Comparison of ENCODE assay signal across 8 cellular contexts in the genomic region with DNA sequence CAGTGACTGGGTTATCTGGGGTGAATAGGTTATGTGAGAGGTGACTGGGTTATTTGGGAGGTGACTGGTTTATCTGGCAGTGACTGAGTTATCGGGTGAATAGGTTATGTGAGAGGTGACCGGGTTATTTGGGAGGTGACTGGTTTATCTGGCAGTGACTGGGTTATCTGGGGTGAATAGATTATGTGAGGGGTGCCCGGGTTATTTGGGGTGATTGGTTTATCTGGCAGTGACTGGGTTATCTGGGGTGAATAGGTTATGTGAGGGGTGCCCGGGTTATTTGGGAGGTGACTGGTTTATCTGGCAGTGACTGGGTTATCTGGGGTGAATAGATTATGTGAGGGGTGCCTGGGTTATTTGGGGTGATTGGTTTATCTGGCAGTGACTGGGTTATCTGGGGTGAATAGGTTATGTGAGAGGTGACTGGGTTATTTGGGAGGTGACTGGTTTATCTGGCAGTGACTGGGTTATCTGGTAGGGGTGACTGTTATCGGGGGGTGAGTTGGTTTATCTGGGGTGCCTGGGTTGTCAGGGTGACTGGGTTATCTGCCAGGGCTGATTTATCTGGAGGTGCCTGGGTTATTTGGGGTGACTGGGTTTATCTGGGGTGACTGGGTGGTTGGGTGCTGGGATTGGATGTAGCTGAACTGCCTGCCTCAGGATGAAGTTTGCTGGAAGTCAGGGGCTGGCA. TPM values are rescaled to one million over a fixed set of nuclear protein-coding genes. Genes with fewer than 3 reads are reported as not detected.
DNase-seq lines count a peak whose midpoint lies in the region; ATAC-seq and TF ChIP-seq lines count a peak whose summit lies in the region.
"Not testable (repeated sequence)": the region's sequence is repeated elsewhere in the genome, so short reads cannot be mapped to it uniquely, and the experiment has no call there.

No MANE protein-coding gene starts in this region.

- peaks cover 25 to 27% of the 10 kb centered on the region in 2 donors for H3K27me3 Mint-ChIP-seq in CD4-positive, alpha-beta memory T cell
- peaks cover 32% of the 10 kb centered on the region for H3K27me3 Mint-ChIP-seq in activated CD4-positive, alpha-beta memory T cell treated with anti-CD3 and anti-CD28 coated beads for 36 hours
- H3K27me3 Mint-ChIP-seq in activated naive CD4-positive, alpha-beta T cell treated with anti-CD3 and anti-CD28 coated beads for 36 hours (ENCODE audit: low read depth): peaks cover 29% of the 10 kb centered on the region
- peaks cover 60% of the 10 kb centered on the region for H3K27me3 Mint-ChIP-seq in central memory CD8-positive, alpha-beta T cell
- peaks cover 10 to 23% (median 16%) of the 10 kb centered on the region in 3 donors for H3K27me3 Mint-ChIP-seq in immature natural killer cell (ENCODE audit: low read depth in 3 of 3)
- peaks cover 30% of the 10 kb centered on the region for H3K27me3 Mint-ChIP-seq in neural progenitor cell (ENCODE audit: insufficient read depth, low read depth)
- peaks cover 39% of the 10 kb centered on the region for H3K27me3 Mint-ChIP-seq in type B pancreatic cell

- H2AFZ ChIP-seq in neural progenitor cell (replicated peaks): not testable (repeated sequence)

- H3K79me2 ChIP-seq in neural progenitor cell (ENCODE audit: low read depth): not testable (repeated sequence)

- CTCF ChIA-PET in CD4-positive, alpha-beta memory T cell (lab: Charles Lee; ENCODE audit: partially characterized antibody); activated CD4-positive, alpha-beta memory T cell treated with anti-CD3 and anti-CD28 coated beads for 36 hours (lab: Charles Lee); activated naive CD4-positive, alpha-beta T cell treated with anti-CD3 and anti-CD28 coated beads for 36 hours (lab: Charles Lee): not testable (repeated sequence)

- H4K20me1 ChIP-seq in neural progenitor cell (ENCODE audit: low read depth): not testable (repeated sequence)

- not testable (repeated sequence) for H3K36me3 ChIP-seq in CD4-positive, alpha-beta memory T cell (ENCODE audit: insufficient read depth, low read length); SK-N-MC (ENCODE audit: insufficient read depth, low read length); neural progenitor cell

- peaks cover 13% of the 10 kb centered on the region for H3F3A ChIP-seq in neural progenitor cell (ENCODE audit: low read depth)

- TF ChIP-seq CTCF in neural progenitor cell (IDR thresholded peaks at IDR 0.05); type B pancreatic cell (conservative IDR thresholded peaks at IDR 0.05): not testable (repeated sequence)

- not testable (repeated sequence) for H3K4me1 ChIP-seq in CD4-positive, alpha-beta memory T cell (ENCODE audit: insufficient read depth, low read length); neural progenitor cell

- H3K4me3 ChIP-seq in CD4-positive, alpha-beta memory T cell (ENCODE audit: low read length in 2 of 2); SK-N-MC; neural progenitor cell: not testable (repeated sequence)

- not testable (repeated sequence) for H3K9ac ChIP-seq in SK-N-MC (ENCODE audit: insufficient read length); neural progenitor cell

- not testable (repeated sequence) for H3K27me3 ChIP-seq in CD4-positive, alpha-beta memory T cell (ENCODE audit: insufficient read depth, low read length)
- peaks cover 52% of the 10 kb centered on the region for H3K27me3 ChIP-seq in neural progenitor cell

- POLR2A ChIA-PET in CD4-positive, alpha-beta memory T cell (lab: Charles Lee; ENCODE audit: partially characterized antibody); activated CD4-positive, alpha-beta memory T cell treated with anti-CD3 and anti-CD28 coated beads for 36 hours (lab: Charles Lee): not testable (repeated sequence)

- H3K9me3 Mint-ChIP-seq in CD4-positive, alpha-beta memory T cell; activated CD4-positive, alpha-beta memory T cell treated with anti-CD3 and anti-CD28 coated beads for 36 hours; activated naive CD4-positive, alpha-beta T cell treated with anti-CD3 and anti-CD28 coated beads for 36 hours; central memory CD8-positive, alpha-beta T cell; immature natural killer cell; neural progenitor cell; type B pancreatic cell: not testable (repeated sequence)

- H3K4me1 Mint-ChIP-seq in CD4-positive, alpha-beta memory T cell; activated CD4-positive, alpha-beta memory T cell treated with anti-CD3 and anti-CD28 coated beads for 36 hours (ENCODE audit: low read depth); activated naive CD4-positive, alpha-beta T cell treated with anti-CD3 and anti-CD28 coated beads for 36 hours (ENCODE audit: low read depth); central memory CD8-positive, alpha-beta T cell; immature natural killer cell; neural progenitor cell; type B pancreatic cell (ENCODE audit: unreplicated experiment): not testable (repeated sequence)

- not testable (repeated sequence) for H3K27ac ChIP-seq in CD4-positive, alpha-beta memory T cell (ENCODE audit: low read depth, low read length); neural progenitor cell
- peak overlapping the region; percentile 68; the same call in 1 of the 2 replicates for H3K27ac ChIP-seq in SK-N-MC

- intact Hi-C loops in CD4-positive, alpha-beta memory T cell (cut with micrococcal nuclease); activated CD4-positive, alpha-beta memory T cell treated with anti-CD3 and anti-CD28 coated beads for 36 hours (cut with micrococcal nuclease); activated naive CD4-positive, alpha-beta T cell treated with anti-CD3 and anti-CD28 coated beads for 36 hours (cut with micrococcal nuclease): not testable (repeated sequence)

- ATAC-seq in central memory CD8-positive, alpha-beta T cell (replicated peaks; ENCODE audit: extremely low read depth, poor library complexity, severe bottlenecking): not testable (repeated sequence)

- H3K9me3 ChIP-seq in CD4-positive, alpha-beta memory T cell (ENCODE audit: control insufficient read depth in 1 of 2, low read length in 2 of 2); SK-N-MC (ENCODE audit: low read depth, low read length); neural progenitor cell (ENCODE audit: low read depth): not testable (repeated sequence)

- not testable (repeated sequence) for H3K4me2 ChIP-seq in neural progenitor cell

- not testable (repeated sequence) for DNase-seq in CD4-positive, alpha-beta memory T cell; SK-N-MC (ENCODE audit: low read depth, low spot score); activated CD4-positive, alpha-beta memory T cell treated with anti-CD3 and anti-CD28 coated beads for 36 hours; activated naive CD4-positive, alpha-beta T cell treated with anti-CD3 and anti-CD28 coated beads for 36 hours; central memory CD8-positive, alpha-beta T cell (ENCODE audit: low spot score in 2 of 2); immature natural killer cell; neural progenitor cell (ENCODE audit: low spot score); type B pancreatic cell (ENCODE audit: extremely low spot score, unreplicated experiment)

- H3K4me3 Mint-ChIP-seq in CD4-positive, alpha-beta memory T cell: peak overlapping the region; percentile 42 to 87 (median 52)
- H3K4me3 Mint-ChIP-seq in activated CD4-positive, alpha-beta memory T cell treated with anti-CD3 and anti-CD28 coated beads for 36 hours: peak overlapping the region; percentile 46
- peak overlapping the region; percentile 61 for H3K4me3 Mint-ChIP-seq in activated naive CD4-positive, alpha-beta T cell treated with anti-CD3 and anti-CD28 coated beads for 36 hours
- H3K4me3 Mint-ChIP-seq in central memory CD8-positive, alpha-beta T cell: peak overlapping the region; percentile 72
- peak overlapping the region; percentile 38 to 71 (median 64) for H3K4me3 Mint-ChIP-seq in immature natural killer cell
- peak overlapping the region; percentile 85 for H3K4me3 Mint-ChIP-seq in neural progenitor cell
- H3K4me3 Mint-ChIP-seq in type B pancreatic cell: peak overlapping the region; percentile 86

- not testable (repeated sequence) for H3K36me3 Mint-ChIP-seq in CD4-positive, alpha-beta memory T cell; activated CD4-positive, alpha-beta memory T cell treated with anti-CD3 and anti-CD28 coated beads for 36 hours; activated naive CD4-positive, alpha-beta T cell treated with anti-CD3 and anti-CD28 coated beads for 36 hours (ENCODE audit: low read depth); central memory CD8-positive, alpha-beta T cell (ENCODE audit: insufficient read depth); immature natural killer cell; neural progenitor cell; type B pancreatic cell

- peak overlapping the region in 2 of 7 donors; percentile 21 to 22 for H3K27ac Mint-ChIP-seq in CD4-positive, alpha-beta memory T cell
- H3K27ac Mint-ChIP-seq in activated CD4-positive, alpha-beta memory T cell treated with anti-CD3 and anti-CD28 coated beads for 36 hours; activated naive CD4-positive, alpha-beta T cell treated with anti-CD3 and anti-CD28 coated beads for 36 hours; central memory CD8-positive, alpha-beta T cell (ENCODE audit: low read depth); immature natural killer cell; neural progenitor cell: not testable (repeated sequence)
- peak overlapping the region; percentile 72 for H3K27ac Mint-ChIP-seq in type B pancreatic cell

RNA-seq across cellular contexts. Expression of a gene that starts 1.9 kb away (rescaled TPM):
- not detected for total RNA-seq in CD4-positive, alpha-beta memory T cell
- polyA plus RNA-seq in CD4-positive, alpha-beta memory T cell: not detected
- total RNA-seq in activated CD4-positive, alpha-beta memory T cell treated with anti-CD3 and anti-CD28 coated beads for 36 hours: 1 to 10 TPM; 3.3 to 3.5 TPM
- total RNA-seq in activated naive CD4-positive, alpha-beta T cell treated with anti-CD3 and anti-CD28 coated beads for 36 hours: 1 to 10 TPM; 1.2 to 1.7 TPM
- polyA plus RNA-seq in immature natural killer cell: under 1 TPM in 1 of 3 donors, not detected in 2; 0.07 TPM
- 0.88 and 1.9 TPM in 2 replicates for total RNA-seq in neural progenitor cell (ENCODE audit: low replicate concordance)
- total RNA-seq in type B pancreatic cell (ENCODE audit: low replicate concordance): 3.0 and 9.3 TPM in 2 replicates

RNA-seq across cellular contexts. Expression of a gene that starts 17.1 kb away (rescaled TPM):
- total RNA-seq in CD4-positive, alpha-beta memory T cell: 100 to 1,000 TPM; 124 to 126 TPM
- 10 to 100 TPM; 51.5 to 61.4 TPM for polyA plus RNA-seq in CD4-positive, alpha-beta memory T cell
- total RNA-seq in activated CD4-positive, alpha-beta memory T cell treated with anti-CD3 and anti-CD28 coated beads for 36 hours: 10 to 100 TPM; 88.6 to 89.2 TPM
- total RNA-seq in activated naive CD4-positive, alpha-beta T cell treated with anti-CD3 and anti-CD28 coated beads for 36 hours: 10 to 100 TPM; 61.0 to 62.8 TPM
- polyA plus RNA-seq in immature natural killer cell: 10 to 100 TPM; 33.2 to 63.5 (median 35.3) TPM
- total RNA-seq in neural progenitor cell (ENCODE audit: low replicate concordance): 15.4 and 37.4 TPM in 2 replicates
- total RNA-seq in type B pancreatic cell (ENCODE audit: low replicate concordance): 33.8 and 37.7 TPM in 2 replicates

RNA-seq across cellular contexts. Expression of a gene that starts 32.2 kb away (rescaled TPM):
- total RNA-seq in CD4-positive, alpha-beta memory T cell: 10 to 100 TPM; 33.8 to 34.8 TPM
- 1 to 10 TPM; 2.0 to 6.6 TPM for polyA plus RNA-seq in CD4-positive, alpha-beta memory T cell
- total RNA-seq in activated CD4-positive, alpha-beta memory T cell treated with anti-CD3 and anti-CD28 coated beads for 36 hours: 10 to 100 TPM; 18.8 to 19.7 TPM
- total RNA-seq in activated naive CD4-positive, alpha-beta T cell treated with anti-CD3 and anti-CD28 coated beads for 36 hours: 10 to 100 TPM; 16.5 to 16.7 TPM
- polyA plus RNA-seq in immature natural killer cell: 1 to 10 TPM; 2.6 to 5.7 (median 3.6) TPM
- total RNA-seq in neural progenitor cell (ENCODE audit: low replicate concordance) (7.6 and 20.8 TPM in 2 replicates), type B pancreatic cell (ENCODE audit: low replicate concordance) (23.8 and 28.5 TPM in 2 replicates)
